ENCODE assay signal across 1 cellular context in genomic region chr18:74742573-74742972, GRCh38.
TF ChIP-seq lines count a peak whose summit lies in the region.

No MANE protein-coding gene starts in this region.

TF ChIP-seq in IMR-90, 13 proteins besides CTCF, POLR2A, EP300 and RAD21:
- TF ChIP-seq FOS (IDR thresholded peaks at IDR 0.05; ENCODE audit: low read depth, low read length) (no peak), CEBPB (IDR thresholded peaks at IDR 0.05; ENCODE audit: low read depth, low read length) (no peak), MAFK (IDR thresholded peaks at IDR 0.05; ENCODE audit: low read depth, low read length) (no peak), RFX5 (IDR thresholded peaks at IDR 0.05; ENCODE audit: low read depth, low read length) (no peak), MAZ (IDR thresholded peaks at IDR 0.05; ENCODE audit: borderline replicate concordance, low read depth, low read length) (no peak), BHLHE40 (IDR thresholded peaks at IDR 0.05; ENCODE audit: low read depth, low read length) (no peak), RCOR1 (IDR thresholded peaks at IDR 0.05; ENCODE audit: insufficient replicate concordance, low read length) (no peak)
- TF ChIP-seq, protein P1, sequence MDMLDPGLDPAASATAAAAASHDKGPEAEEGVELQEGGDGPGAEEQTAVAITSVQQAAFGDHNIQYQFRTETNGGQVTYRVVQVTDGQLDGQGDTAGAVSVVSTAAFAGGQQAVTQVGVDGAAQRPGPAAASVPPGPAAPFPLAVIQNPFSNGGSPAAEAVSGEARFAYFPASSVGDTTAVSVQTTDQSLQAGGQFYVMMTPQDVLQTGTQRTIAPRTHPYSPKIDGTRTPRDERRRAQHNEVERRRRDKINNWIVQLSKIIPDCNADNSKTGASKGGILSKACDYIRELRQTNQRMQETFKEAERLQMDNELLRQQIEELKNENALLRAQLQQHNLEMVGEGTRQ (IDR thresholded peaks at IDR 0.05; ENCODE audit: low read depth, low read length): no peak
